ENCODE assay signal across 8 cellular contexts in the genomic region with DNA sequence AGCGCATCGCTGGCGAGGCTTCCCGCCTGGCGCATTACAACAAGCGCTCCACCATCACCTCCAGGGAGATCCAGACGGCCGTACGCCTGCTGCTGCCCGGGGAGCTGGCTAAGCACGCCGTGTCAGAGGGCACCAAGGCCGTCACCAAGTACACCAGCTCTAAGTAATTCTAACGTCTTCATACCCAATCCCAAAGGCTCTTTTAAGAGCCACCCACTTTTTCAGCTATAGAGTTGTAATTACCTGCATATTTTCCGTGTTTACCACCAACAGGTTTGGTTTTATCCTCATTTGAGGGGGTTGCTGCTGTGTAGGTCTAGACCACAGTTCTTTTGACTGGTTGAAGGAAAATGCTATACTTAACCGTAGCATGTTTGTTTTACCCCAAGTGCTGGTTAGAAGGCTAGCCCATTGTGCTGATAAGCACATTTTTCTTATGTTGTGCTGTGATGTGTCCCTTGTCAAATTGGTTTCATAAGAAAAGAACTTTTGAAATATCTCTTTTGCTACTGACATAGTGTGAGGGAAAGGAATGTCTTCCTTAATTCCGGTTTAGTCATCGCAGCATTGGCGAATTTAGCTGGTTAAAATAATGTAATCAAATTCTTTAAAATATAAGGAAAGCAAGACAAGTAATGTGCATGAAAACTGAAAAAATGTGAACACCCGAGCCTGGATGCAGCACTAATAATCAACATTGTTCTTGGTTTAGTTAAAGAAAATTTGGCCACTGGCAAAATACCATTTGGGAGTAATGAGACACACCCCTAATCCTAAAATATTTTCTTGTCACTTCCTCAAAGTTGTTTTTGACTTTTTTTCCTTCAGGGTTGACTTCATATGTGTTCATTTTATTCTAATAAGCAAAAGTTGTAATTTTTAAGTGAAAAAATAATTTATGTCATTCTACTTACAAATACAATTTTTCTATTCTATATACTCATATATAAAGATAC.
DNase-seq lines count a peak whose midpoint lies in the region; ATAC-seq and TF ChIP-seq lines count a peak whose summit lies in the region.

No MANE protein-coding gene starts in this region.

- H3K27me3 ChIP-seq in BLaER1, result no peaks in the 10 kb centered on the region

- peaks cover 45% of the 10 kb centered on the region for H3K27me3 Mint-ChIP-seq in HFFc6 (ENCODE audit: insufficient read depth)
- no peaks in the 10 kb centered on the region for H3K27me3 Mint-ChIP-seq in T-helper 17 cell

- DNase-seq in HFFc6 (peak; percentile 26), T-helper 17 cell (peak in 1 of 3 donors; percentile 47), fibroblast of the aortic adventitia (ENCODE audit: low read depth) (peak; percentile 42), retinal pigment epithelial cell (ENCODE audit: low read depth) (no peak), DMS114 treated with DMSO at 0.1 percent for 48 hours (lab: John Stamatoyannopoulos, UW; ENCODE audit: unreplicated experiment) (no peak)
- DNase-seq in stimulated activated CD4-positive, alpha-beta T cell treated with anti-CD3 and anti-CD28 coated beads, Interleukin-12 subunit alpha, Interleukin-12 subunit beta, amount 100 ng/mL, for 4 hours, result no peak

- H3K9ac ChIP-seq in BLaER1, result peak overlapping the region; percentile 98

- H3K4me1 Mint-ChIP-seq in HFFc6 (ENCODE audit: low read depth), result peaks cover 40% of the 10 kb centered on the region
- peaks cover 45% of the 10 kb centered on the region for H3K4me1 Mint-ChIP-seq in T-helper 17 cell

- H4K20me1 ChIP-seq in BLaER1, result peaks cover 44% of the 10 kb centered on the region

- peak overlapping the region; percentile 97 for H3K4me3 Mint-ChIP-seq in HFFc6
- peak overlapping the region; percentile 94 for H3K4me3 Mint-ChIP-seq in T-helper 17 cell

- H3K9me3 ChIP-seq in BLaER1, result no peaks in the 10 kb centered on the region
- H3K9me3 ChIP-seq in T-helper 17 cell (ENCODE audit: control insufficient read depth, low read length, poor library complexity, severe bottlenecking), result no peaks in the 10 kb centered on the region

- TF ChIP-seq CTCF in HFFc6 (IDR thresholded peaks at IDR 0.05) (no peak), fibroblast of the aortic adventitia (IDR thresholded peaks at IDR 0.05; ENCODE audit: insufficient read depth, low read length) (no peak), retinal pigment epithelial cell (conservative IDR thresholded peaks at IDR 0.05; ENCODE audit: low read depth, low read length) (no peak)

- H3K9me3 Mint-ChIP-seq in HFFc6, result peaks cover 9% of the 10 kb centered on the region; the same call in 1 of the 2 replicates

- H3K27ac Mint-ChIP-seq in HFFc6 (peak overlapping the region; percentile 98), T-helper 17 cell (peak overlapping the region; percentile 99)

- ATAC-seq in T-helper 17 cell (peak; percentile 7), HG02885 (IDR thresholded peaks at IDR 0.05; ENCODE audit: poor library complexity, unreplicated experiment) (no peak)

- peak overlapping the region; percentile 86 for H3K4me2 ChIP-seq in BLaER1

- H3K36me3 ChIP-seq in BLaER1, result no peaks in the 10 kb centered on the region

- H3K36me3 Mint-ChIP-seq in HFFc6 (ENCODE audit: low read depth) (peaks cover 13% of the 10 kb centered on the region), T-helper 17 cell (ENCODE audit: low read depth) (no peaks in the 10 kb centered on the region)

- H3K4me1 ChIP-seq in BLaER1, result peaks cover 33% of the 10 kb centered on the region

- peak overlapping the region; percentile 98 for H3K27ac ChIP-seq in BLaER1

- peak overlapping the region; percentile 86 for H3K4me3 ChIP-seq in BLaER1
- peak overlapping the region; percentile 60 for H3K4me3 ChIP-seq in fibroblast of the aortic adventitia (ENCODE audit: low read depth, low read length)
- H3K4me3 ChIP-seq in retinal pigment epithelial cell (ENCODE audit: low read length), result peak overlapping the region; percentile 95

Comparison
In these comparisons a context has a peak if more than half of its experiments do, and no peak if none do; other contexts are left out.
1. DNase-seq: peak in HFFc6 (single experiment) and fibroblast of the aortic adventitia (single experiment); none in retinal pigment epithelial cell (single experiment), stimulated activated CD4-positive, alpha-beta T cell treated with anti-CD3 and anti-CD28 coated beads, Interleukin-12 subunit alpha, Interleukin-12 subunit beta, amount 100 ng/mL, for 4 hours (single experiment) and DMS114 treated with DMSO at 0.1 percent for 48 hours (single experiment).
2. Peak in every context shown above with its lines, with median percentiles within 50 percentile points of each other: H3K4me3 ChIP-seq.